Comparison of ENCODE assay signal across 8 cellular contexts in genomic region chr4:123444298-123444731, GRCh38. TPM values are rescaled to one million over a fixed set of nuclear protein-coding genes. Genes with fewer than 3 reads are reported as not detected.
DNase-seq lines count a peak whose midpoint lies in the region; ATAC-seq lines count a peak whose summit lies in the region.

No MANE protein-coding gene starts in this region.

- no peaks in the 10 kb centered on the region for H3K27me3 Mint-ChIP-seq in stimulated activated memory B cell treated with anti-CD40 and anti-IgM and Interleukin-4, amounts not matched to agents 10 μg/mL and 1 μg/mL and 100 μg/mL, for 72 hours

- peak; percentile 91 for ATAC-seq in HG02642 (IDR thresholded peaks at IDR 0.05; ENCODE audit: poor library complexity, unreplicated experiment)
- ATAC-seq in activated naive CD4-positive, alpha-beta T cell treated with anti-CD3 and anti-CD28 coated beads, Interleukin-2, amount 50 U/mL, for 72 hours = peak; percentile 69 to 70
- ATAC-seq in stimulated activated memory B cell treated with anti-CD40 and anti-IgM and Interleukin-4, amounts not matched to agents 10 μg/mL and 1 μg/mL and 100 μg/mL, for 72 hours = peak; percentile 89

- H3K36me3 Mint-ChIP-seq in activated naive CD4-positive, alpha-beta T cell treated with anti-CD3 and anti-CD28 coated beads, Interleukin-2, amount 50 U/mL, for 72 hours = no peaks in the 10 kb centered on the region
- no peaks in the 10 kb centered on the region for H3K36me3 Mint-ChIP-seq in stimulated activated memory B cell treated with anti-CD40 and anti-IgM and Interleukin-4, amounts not matched to agents 10 μg/mL and 1 μg/mL and 100 μg/mL, for 72 hours

- DNase-seq in NCI-H2171 treated with DMSO at 0.1 percent for 48 hours (lab: John Stamatoyannopoulos, UW) = peak; percentile 20
- DNase-seq in NCI-H2171 (lab: John Stamatoyannopoulos, UW) = no peak
- peak; percentile 72 for DNase-seq in NCI-H146 (lab: John Stamatoyannopoulos, UW)
- peak in 1 of 2 donors; percentile 18 for DNase-seq in activated naive CD4-positive, alpha-beta T cell treated with anti-CD3 and anti-CD28 coated beads, Interleukin-2, amount 50 U/mL, for 72 hours (ENCODE audit: low spot score in 2 of 2)
- DNase-seq in iris pigment epithelial cell (ENCODE audit: low read depth) = peak; percentile 57
- no peak for DNase-seq in cerebellar nuclear complex (lab: John Stamatoyannopoulos, UW)

- H3K4me3 Mint-ChIP-seq in stimulated activated memory B cell treated with anti-CD40 and anti-IgM and Interleukin-4, amounts not matched to agents 10 μg/mL and 1 μg/mL and 100 μg/mL, for 72 hours = peak overlapping the region; percentile 44

- peak overlapping the region; percentile 77 to 81 for H3K27ac Mint-ChIP-seq in activated naive CD4-positive, alpha-beta T cell treated with anti-CD3 and anti-CD28 coated beads, Interleukin-2, amount 50 U/mL, for 72 hours
- peak overlapping the region; percentile 74 for H3K27ac Mint-ChIP-seq in stimulated activated memory B cell treated with anti-CD40 and anti-IgM and Interleukin-4, amounts not matched to agents 10 μg/mL and 1 μg/mL and 100 μg/mL, for 72 hours

- H3K9me3 Mint-ChIP-seq in activated naive CD4-positive, alpha-beta T cell treated with anti-CD3 and anti-CD28 coated beads, Interleukin-2, amount 50 U/mL, for 72 hours = no peaks in the 10 kb centered on the region
- H3K9me3 Mint-ChIP-seq in stimulated activated memory B cell treated with anti-CD40 and anti-IgM and Interleukin-4, amounts not matched to agents 10 μg/mL and 1 μg/mL and 100 μg/mL, for 72 hours = peaks cover 3% of the 10 kb centered on the region

- peaks cover 27% of the 10 kb centered on the region for H3K4me1 Mint-ChIP-seq in stimulated activated memory B cell treated with anti-CD40 and anti-IgM and Interleukin-4, amounts not matched to agents 10 μg/mL and 1 μg/mL and 100 μg/mL, for 72 hours

RNA-seq across cellular contexts. Expression of gene SPRY1, which starts 47.7 kb away (rescaled TPM):
- total RNA-seq in activated naive CD4-positive, alpha-beta T cell treated with anti-CD3 and anti-CD28 coated beads, Interleukin-2, amount 50 U/mL, for 72 hours = 10 to 100 TPM; 22.8 to 34.3 TPM

Comparison
In these comparisons a context has a peak if more than half of its experiments do, and no peak if none do; other contexts are left out.
1. DNase-seq: peak in NCI-H2171 treated with DMSO at 0.1 percent for 48 hours (single experiment), NCI-H146 (single experiment) and iris pigment epithelial cell (single experiment); none in NCI-H2171 (single experiment) and cerebellar nuclear complex (0 of 2).
2. Peak in every context shown above with its lines, with median percentiles within 50 percentile points of each other: ATAC-seq.